11 cellular contexts compared by ENCODE assay signal in genomic region chr11:128499613-128500213, GRCh38.
A peak's percentile ranks its signal among the peaks of the same experiment; 100 is the strongest.
DNase-seq lines count a peak whose midpoint lies in the region; ATAC-seq and TF ChIP-seq lines count a peak whose summit lies in the region.
"Had no signal": no experiment of that assay in that cellular context is flagged by ENCODE, and none has a peak within 500 bp of the region (broad histone marks: within the 10 kb centered on the region; RNA-seq: fewer than 3 reads in every experiment).

No MANE protein-coding gene starts in this region.

- H3K4ac ChIP-seq in trophoblast cell (ENCODE audit: low read depth, low read length), result peak overlapping the region; percentile 22

- H2BK12ac ChIP-seq in trophoblast cell (ENCODE audit: low read length), result no peak overlapping the region

- no peak overlapping the region for H2BK120ac ChIP-seq in trophoblast cell (ENCODE audit: insufficient read depth, low read length, poor library complexity)

- H3K27ac ChIP-seq in CD4-positive, alpha-beta T cell (ENCODE audit: low read depth, low read length), result peak overlapping the region; percentile 93
- H3K27ac ChIP-seq in OCI-LY7 (ENCODE audit: low read depth, low read length, poor library complexity, severe bottlenecking), result no peak overlapping the region
- peak overlapping the region; percentile 93 for H3K27ac ChIP-seq in effector memory CD4-positive, alpha-beta T cell (ENCODE audit: insufficient read depth, low read length, poor library complexity, severe bottlenecking)
- H3K27ac ChIP-seq in trophoblast cell (ENCODE audit: low read depth, low read length), result no peak overlapping the region

- no peak overlapping the region for H3K23ac ChIP-seq in trophoblast cell (ENCODE audit: low read length)

- H4K91ac ChIP-seq in trophoblast cell (ENCODE audit: low read depth, low read length), result no peak overlapping the region

- no peaks in the 10 kb centered on the region for H3K9me2 ChIP-seq in OCI-LY7 (ENCODE audit: insufficient read depth, low read length)

- no peak overlapping the region for H2AK5ac ChIP-seq in trophoblast cell (ENCODE audit: low read length)

- H3K9me3 ChIP-seq in CD4-positive, alpha-beta T cell (ENCODE audit: control insufficient read depth, low read length), result no peaks in the 10 kb centered on the region
- H3K9me3 ChIP-seq in OCI-LY7 (ENCODE audit: low read length), result no peaks in the 10 kb centered on the region
- no peaks in the 10 kb centered on the region for H3K9me3 ChIP-seq in effector memory CD4-positive, alpha-beta T cell (ENCODE audit: control insufficient read depth, low read length)
- no peaks in the 10 kb centered on the region for H3K9me3 ChIP-seq in trophoblast cell (ENCODE audit: insufficient read depth, low read depth, low read length)
- H3K9me3 ChIP-seq: adrenal gland had no signal

- peaks cover 6% of the 10 kb centered on the region for H3K79me1 ChIP-seq in trophoblast cell (ENCODE audit: low read length)

- ATAC-seq in CD4-positive, alpha-beta T cell (ENCODE audit: poor library complexity), result no peak
- no peak for ATAC-seq in GM21786 (IDR thresholded peaks at IDR 0.05; ENCODE audit: unreplicated experiment)

- H3K18ac ChIP-seq in trophoblast cell (ENCODE audit: low read length), result peak overlapping the region; percentile 7

- no peak for TF ChIP-seq CTCF in CD4-positive, alpha-beta T cell (IDR thresholded peaks at IDR 0.05)
- no peak for TF ChIP-seq CTCF in OCI-LY7 (conservative IDR thresholded peaks at IDR 0.05; ENCODE audit: low read length)

- H4K8ac ChIP-seq in trophoblast cell (ENCODE audit: low read depth, low read length), result no peak overlapping the region

- H3K4me2 ChIP-seq in OCI-LY7 (ENCODE audit: low read length) (peak overlapping the region; percentile 52), trophoblast cell (ENCODE audit: low read length) (no peak overlapping the region)

- no peaks in the 10 kb centered on the region for H3K27me3 Mint-ChIP-seq in CD4-positive, alpha-beta T cell

- H3K79me2 ChIP-seq in OCI-LY7 (ENCODE audit: insufficient read depth, low read depth, low read length) (peaks cover 100% of the 10 kb centered on the region), trophoblast cell (ENCODE audit: control insufficient read depth, insufficient read depth, low read length, poor library complexity) (peaks cover 7% of the 10 kb centered on the region)

- intact Hi-C loops in CD4-positive, alpha-beta T cell (cut with DNase I, micrococcal nuclease), result loop anchor here (2.0 to 10.0 kb wide), 4 partner anchors 17 to 465 kb away; no protein-coding TSS in a partner anchor
- intact Hi-C loops in OCI-LY7 (cut with micrococcal nuclease; ENCODE audit: unreplicated experiment), result no loop called here

- BruUV-seq in OCI-LY7 (replicated peaks; lab: Mats Ljungman, UMichigan), result no TSS peak

- peak overlapping the region; percentile 86 for H3K4me3 Mint-ChIP-seq in CD4-positive, alpha-beta T cell
- H3K4me3 Mint-ChIP-seq: neural crest cell had no signal

- H3K4me1 ChIP-seq in OCI-LY7 (ENCODE audit: insufficient read depth, low read length, poor library complexity, severe bottlenecking), result peaks cover 100% of the 10 kb centered on the region
- H3K4me1 ChIP-seq in effector memory CD4-positive, alpha-beta T cell (ENCODE audit: control insufficient read depth, insufficient read depth, low read length, poor library complexity, severe bottlenecking), result peaks cover 98% of the 10 kb centered on the region
- H3K4me1 ChIP-seq in trophoblast cell (ENCODE audit: control insufficient read depth in 1 of 2, insufficient read depth in 2 of 2, low read length in 2 of 2), result peaks cover 26 to 36% of the 10 kb centered on the region in 2 experiments

- POLR2A ChIA-PET in CD4-positive, alpha-beta T cell (lab: Charles Lee), result interaction anchor here (1.6 to 26.3 kb wide), 7 partner anchors 13 to 216 kb away, joined by 5 to 611 read pairs (median 129); no protein-coding TSS in a partner anchor
- POLR2A ChIA-PET in OCI-LY7 (lab: Charles Lee), result interaction anchor here (1.3 to 1.7 kb wide), 2 partner anchors 11 to 19 kb away, joined by 3 to 6 read pairs; no protein-coding TSS in a partner anchor

- H3K36me3 ChIP-seq in OCI-LY7 (ENCODE audit: insufficient read depth, low read length) (peaks cover 99% of the 10 kb centered on the region), trophoblast cell (ENCODE audit: control insufficient read depth in 1 of 2, insufficient read depth in 2 of 2, low read length in 2 of 2) (peaks cover 4 to 8% of the 10 kb centered on the region in 2 experiments)
- H3K36me3 ChIP-seq in effector memory CD4-positive, alpha-beta T cell (ENCODE audit: control insufficient read depth, insufficient read depth, low read length), result peaks cover 7% of the 10 kb centered on the region
- H3K36me3 ChIP-seq: adrenal gland had no signal

- H2AFZ ChIP-seq in OCI-LY7 (ENCODE audit: low read length) (no peak overlapping the region), trophoblast cell (ENCODE audit: insufficient read depth, low read length, poor library complexity) (no peak overlapping the region)

- WGBS in trophoblast cell (ENCODE audit: extremely low coverage, insufficient coverage, insufficient read length), result no CpG with 5 or more reads among the region's 13 CpGs

- peaks cover 82% of the 10 kb centered on the region for H4K20me1 ChIP-seq in OCI-LY7 (ENCODE audit: insufficient read depth, low read length)

- H3K27ac Mint-ChIP-seq in CD4-positive, alpha-beta T cell, result peak overlapping the region; percentile 99

- H3K27me3 ChIP-seq in CD4-positive, alpha-beta T cell (ENCODE audit: control insufficient read depth, insufficient read depth, low read length), result no peaks in the 10 kb centered on the region
- H3K27me3 ChIP-seq in effector memory CD4-positive, alpha-beta T cell (replicated peaks; ENCODE audit: control insufficient read depth, insufficient read depth, low read length, poor library complexity, severe bottlenecking), result no peaks in the 10 kb centered on the region
- H3K27me3 ChIP-seq in trophoblast cell (ENCODE audit: insufficient read depth, low read length), result no peaks in the 10 kb centered on the region
- H3K27me3 ChIP-seq: adrenal gland had no signal

- DNase-seq in CD4-positive, alpha-beta T cell, result no peak
- DNase-seq in OCI-LY7 (ENCODE audit: low spot score), result no peak
- no peak for DNase-seq in effector memory CD4-positive, alpha-beta T cell
- no peak for DNase-seq in trophoblast cell
- DNase-seq in DMS114 treated with DMSO at 0.1 percent for 48 hours (lab: John Stamatoyannopoulos, UW; ENCODE audit: unreplicated experiment), result no peak
- DNase-seq in AG08395 (ENCODE audit: low spot score), result no peak
- DNase-seq in NCI-H2227 (lab: John Stamatoyannopoulos, UW; ENCODE audit: unreplicated experiment), result no peak
- DNase-seq: adrenal gland, DMS153 had no signal

- no peaks in the 10 kb centered on the region for H3K9me3 Mint-ChIP-seq in CD4-positive, alpha-beta T cell

- peaks cover 96% of the 10 kb centered on the region for H3K36me3 Mint-ChIP-seq in CD4-positive, alpha-beta T cell (ENCODE audit: low read depth)

- H3K4me3 ChIP-seq in OCI-LY7 (ENCODE audit: low read depth, low read length, poor library complexity, severe bottlenecking) (no peak overlapping the region), trophoblast cell (ENCODE audit: low read depth, low read length) (no peak overlapping the region)
- peak overlapping the region; percentile 35 for H3K4me3 ChIP-seq in effector memory CD4-positive, alpha-beta T cell (ENCODE audit: insufficient read depth, low read depth, low read length, poor library complexity, severe bottlenecking)
- H3K4me3 ChIP-seq: adrenal gland had no signal

- CTCF ChIA-PET in CD4-positive, alpha-beta T cell (lab: Charles Lee), result no interaction called here
- CTCF ChIA-PET in OCI-LY7 (lab: Charles Lee; ENCODE audit: unreplicated experiment), result no interaction called here

- H2BK5ac ChIP-seq in trophoblast cell (ENCODE audit: low read depth, low read length, poor library complexity), result no peak overlapping the region

- peaks cover 100% of the 10 kb centered on the region for H3K4me1 Mint-ChIP-seq in CD4-positive, alpha-beta T cell (ENCODE audit: low read depth)

- no peak overlapping the region for H3K9ac ChIP-seq in trophoblast cell (ENCODE audit: low read length)

- H3K14ac ChIP-seq in trophoblast cell (ENCODE audit: low read length), result no peak overlapping the region

- H4K12ac ChIP-seq in trophoblast cell (ENCODE audit: low read depth, low read length), result no peak overlapping the region

Comparison
In these comparisons a context has a peak if more than half of its experiments do, and no peak if none do; other contexts are left out.
1. H3K27ac ChIP-seq: peak in CD4-positive, alpha-beta T cell (single experiment) and effector memory CD4-positive, alpha-beta T cell (single experiment); none in OCI-LY7 (single experiment) and trophoblast cell (single experiment).